22 cellular contexts compared by ENCODE assay signal in genomic region chr3:149605902-149606301, GRCh38. TPM values are rescaled to one million over a fixed set of nuclear protein-coding genes. Genes with fewer than 3 reads are reported as not detected.
DNase-seq lines count a peak whose midpoint lies in the region; ATAC-seq and TF ChIP-seq lines count a peak whose summit lies in the region.
"Had no signal": no experiment of that assay in that cellular context is flagged by ENCODE, and none has a peak within 500 bp of the region (broad histone marks: within the 10 kb centered on the region; RNA-seq: fewer than 3 reads in every experiment).

No MANE protein-coding gene starts in this region.

- no peaks in the 10 kb centered on the region; the same call in 2 of the 3 replicates for H3K36me3 Mint-ChIP-seq in GM23338 (ENCODE audit: low read depth)
- H3K36me3 Mint-ChIP-seq in naive thymus-derived CD8-positive, alpha-beta T cell, result no peaks in the 10 kb centered on the region
- H3K36me3 Mint-ChIP-seq: WTC11 had no signal

- H3K4me2 ChIP-seq in GM23338 (no peak overlapping the region), osteoblast (ENCODE audit: insufficient read depth, low read length) (no peak overlapping the region)
- H3K4me2 ChIP-seq: BLaER1 had no signal

- H3K27me3 ChIP-seq in GM23338 (ENCODE audit: insufficient read depth), result no peaks in the 10 kb centered on the region
- no peaks in the 10 kb centered on the region for H3K27me3 ChIP-seq in RWPE2 (ENCODE audit: insufficient read depth, poor library complexity, severe bottlenecking)
- no peaks in the 10 kb centered on the region for H3K27me3 ChIP-seq in osteoblast (ENCODE audit: insufficient read depth, low read length)
- no peaks in the 10 kb centered on the region for H3K27me3 ChIP-seq in stomach
- H3K27me3 ChIP-seq: BLaER1 had no signal

- H3K79me2 ChIP-seq in GM23338 (replicated peaks; ENCODE audit: insufficient read depth) (peaks cover 79% of the 10 kb centered on the region), osteoblast (ENCODE audit: insufficient read depth, low read length) (peaks cover 93% of the 10 kb centered on the region)

- H3K4me1 ChIP-seq in GM23338 (ENCODE audit: insufficient read depth) (peaks cover 36% of the 10 kb centered on the region), RWPE2 (ENCODE audit: insufficient read depth, poor library complexity, severe bottlenecking) (peaks cover 34% of the 10 kb centered on the region), osteoblast (ENCODE audit: insufficient read depth, low read length) (peaks cover 79% of the 10 kb centered on the region), stomach (peaks cover 12 to 78% (median 51%) of the 10 kb centered on the region in 4 donors)
- H3K4me1 ChIP-seq: parathyroid adenoma had no signal

- intact Hi-C loops in stomach (cut with DNase I; ENCODE audit: low total_unique reads), result no loop called here

- no peaks in the 10 kb centered on the region for H3K9me2 ChIP-seq in GM23338 (ENCODE audit: insufficient read depth)

- ATAC-seq in GM23338 (no peak), RWPE2 (ENCODE audit: low read depth) (peak; percentile 53; the same call in 1 of the 3 replicates), GM18868 (IDR thresholded peaks at IDR 0.05; ENCODE audit: unreplicated experiment) (no peak)
- ATAC-seq in naive thymus-derived CD8-positive, alpha-beta T cell, result no peak
- ATAC-seq: mucosa of descending colon, WTC11 had no signal

- TF ChIP-seq EP300 in stomach (IDR thresholded peaks at IDR 0.05), result no peak

- no peak overlapping the region for H2AFZ ChIP-seq in GM23338
- H2AFZ ChIP-seq in osteoblast (ENCODE audit: low read length), result no peak overlapping the region
- H2AFZ ChIP-seq: parathyroid adenoma had no signal

- POLR2A ChIA-PET in naive thymus-derived CD8-positive, alpha-beta T cell (lab: Charles Lee), result no interaction called here

- TF ChIP-seq CTCF in GM23338 (conservative IDR thresholded peaks at IDR 0.05; ENCODE audit: low read depth in 2 of 2) (no peak), RWPE2 (IDR thresholded peaks at IDR 0.05; ENCODE audit: poor library complexity, severe bottlenecking) (no peak), osteoblast (IDR thresholded peaks at IDR 0.05; ENCODE audit: extremely low read depth, low read depth, low read length) (no peak), stomach (IDR thresholded peaks at IDR 0.05) (no peak)

- H3K4me1 Mint-ChIP-seq in GM23338, result peaks cover 36% of the 10 kb centered on the region
- no peaks in the 10 kb centered on the region for H3K4me1 Mint-ChIP-seq in naive thymus-derived CD8-positive, alpha-beta T cell

- H3K27me3 Mint-ChIP-seq in GM23338 (ENCODE audit: insufficient read depth, low read depth, poor library complexity), result peaks cover 1% of the 10 kb centered on the region
- H3K27me3 Mint-ChIP-seq in naive thymus-derived CD8-positive, alpha-beta T cell, result peaks cover 0 to 4% (median 3%) of the 10 kb centered on the region in 5 donors

- no peak overlapping the region for H3K4me3 ChIP-seq in GM23338
- H3K4me3 ChIP-seq in RWPE2 (ENCODE audit: severe bottlenecking), result no peak overlapping the region
- no peak overlapping the region for H3K4me3 ChIP-seq in osteoblast (ENCODE audit: insufficient read depth, low read length)
- H3K4me3 ChIP-seq in stomach, result no peak overlapping the region
- H3K4me3 ChIP-seq: BLaER1, mucosa of descending colon had no signal

- WGBS in stomach, 5 donors, result 74 to 93% (median 89%) methylated on average over 2 of the region's 2 CpGs

- H3K9me3 ChIP-seq in RWPE2 (ENCODE audit: severe bottlenecking), result no peaks in the 10 kb centered on the region
- no peaks in the 10 kb centered on the region for H3K9me3 ChIP-seq in osteoblast (ENCODE audit: low read depth, low read length)
- H3K9me3 ChIP-seq in stomach, result no peaks in the 10 kb centered on the region
- H3K9me3 ChIP-seq: BLaER1, mucosa of descending colon had no signal

- H3K36me3 ChIP-seq in GM23338 (ENCODE audit: insufficient read depth), result no peaks in the 10 kb centered on the region
- no peaks in the 10 kb centered on the region for H3K36me3 ChIP-seq in RWPE2 (ENCODE audit: low read depth)
- H3K36me3 ChIP-seq in osteoblast (ENCODE audit: insufficient read depth, low read length), result peaks cover 27% of the 10 kb centered on the region
- peaks cover 0 to 6% (median 0%) of the 10 kb centered on the region in 4 donors for H3K36me3 ChIP-seq in stomach
- H3K36me3 ChIP-seq: BLaER1 had no signal

- no peak for DNase-seq in GM23338 (ENCODE audit: low spot score)
- no peak for DNase-seq in RWPE2 (ENCODE audit: low spot score)
- peak; percentile 37 for DNase-seq in fibroblast of gingiva (ENCODE audit: low read depth)
- peak; percentile 27 for DNase-seq in osteoblast (ENCODE audit: insufficient read length, low spot score, missing footprints)
- DNase-seq in naive thymus-derived CD8-positive, alpha-beta T cell, result no peak
- no peak for DNase-seq in stomach
- no peak for DNase-seq in DMS79 treated with DMSO at 0.1 percent for 48 hours (lab: John Stamatoyannopoulos, UW)
- DNase-seq: activated CD8-positive, alpha-beta memory T cell treated with anti-CD3 and anti-CD28 coated beads for 24 hours; aorta; glutamatergic neuron; islet precursor cell; mucosa of descending colon; NCI-H1694 treated with DMSO at 0.1 percent for 48 hours; NCI-H510A treated with DMSO at 0.1 percent for 48 hours; OCI-M1; stimulated activated CD4-positive, alpha-beta T cell treated with anti-CD3 and anti-CD28 coated beads, Interleukin-12 subunit alpha, Interleukin-12 subunit beta, amount 100 ng/mL, for 4 hours; T-helper 1 cell had no signal

- H3K9me3 Mint-ChIP-seq in GM23338, result no peaks in the 10 kb centered on the region
- H3K9me3 Mint-ChIP-seq in naive thymus-derived CD8-positive, alpha-beta T cell, result no peaks in the 10 kb centered on the region
- H3K9me3 Mint-ChIP-seq: stimulated activated naive CD8-positive, alpha-beta T cell treated with anti-CD3 and anti-CD28 coated beads, Interleukin-15, Interleukin-2, amounts not matched to agents 100 ng/mL and 50 ng/mL, for 24 hours; WTC11 had no signal

- H4K20me1 ChIP-seq in GM23338 (replicated peaks; ENCODE audit: insufficient read depth) (peaks cover 3% of the 10 kb centered on the region; the same call in 1 of the 2 replicates), osteoblast (ENCODE audit: insufficient read depth, low read length) (peaks cover 14% of the 10 kb centered on the region)
- H4K20me1 ChIP-seq: BLaER1 had no signal

- no peak overlapping the region for H3K4me3 Mint-ChIP-seq in GM23338
- no peak overlapping the region for H3K4me3 Mint-ChIP-seq in naive thymus-derived CD8-positive, alpha-beta T cell
- H3K4me3 Mint-ChIP-seq: stimulated activated naive CD8-positive, alpha-beta T cell treated with anti-CD3 and anti-CD28 coated beads, Interleukin-15, Interleukin-2, amounts not matched to agents 100 ng/mL and 50 ng/mL, for 24 hours; WTC11 had no signal

- no peak for TF ChIP-seq POLR2A in stomach (IDR thresholded peaks at IDR 0.05)

- no peak overlapping the region for H3K27ac Mint-ChIP-seq in GM23338
- H3K27ac Mint-ChIP-seq in naive thymus-derived CD8-positive, alpha-beta T cell, result no peak overlapping the region
- H3K27ac Mint-ChIP-seq: stimulated activated naive CD8-positive, alpha-beta T cell treated with anti-CD3 and anti-CD28 coated beads, Interleukin-15, Interleukin-2, amounts not matched to agents 100 ng/mL and 50 ng/mL, for 24 hours had no signal

- H3K27ac ChIP-seq in GM23338 (ENCODE audit: low read depth) (peak overlapping the region; percentile 16; the same call in 1 of the 2 replicates), RWPE2 (ENCODE audit: poor library complexity, severe bottlenecking) (no peak overlapping the region), osteoblast (ENCODE audit: low read depth, low read length) (peak overlapping the region; percentile 88), stomach (peak overlapping the region in 1 of 5 donors; percentile 2)
- H3K27ac ChIP-seq: BLaER1, parathyroid adenoma had no signal

- H3F3A ChIP-seq in GM23338 (replicated peaks; ENCODE audit: low read depth), result no peaks in the 10 kb centered on the region

TF ChIP-seq in GM23338, 12 proteins besides CTCF, POLR2A, EP300 and RAD21 (continues in another document):
- TF ChIP-seq EZH2 (IDR thresholded peaks at IDR 0.05; ENCODE audit: low read depth, unreplicated experiment) (no peak), POLR2AphosphoS5 (IDR thresholded peaks at IDR 0.05; ENCODE audit: low read depth) (no peak), REST (IDR thresholded peaks at IDR 0.05; ENCODE audit: unreplicated experiment) (no peak), NANOG (IDR thresholded peaks at IDR 0.05; ENCODE audit: borderline replicate concordance) (no peak), EZH2phosphoT487 (IDR thresholded peaks at IDR 0.05; ENCODE audit: unreplicated experiment) (no peak), STAT1 (IDR thresholded peaks at IDR 0.05; ENCODE audit: unreplicated experiment) (no peak)

RNA-seq across cellular contexts. Expression of gene WWTR1, which starts 51.9 kb away (rescaled TPM):
- 26.2 and 31.1 TPM in 2 replicates for total RNA-seq in GM23338 (2014; rRNA removed; shearing (Covaris generic))
- polyA plus RNA-seq in GM23338 (2016; fragmentation: Nextera tagmentation; extraction: Ambion mirVana) (21.0 and 25.1 TPM in 2 replicates), stomach (10 to 100 TPM; 19.8 to 61.6 (median 51.1) TPM)
- total RNA-seq in osteoblast (79.3 and 84.7 TPM in 2 replicates), stomach (100 to 1,000 TPM in 2 of 5 donors, 10 to 100 TPM in 3; 15.4 to 116 (median 89.4) TPM)
- under 1 TPM; 0.57 to 0.58 TPM for total RNA-seq in naive thymus-derived CD8-positive, alpha-beta T cell
- under 1 TPM; 0.06 to 0.37 (median 0.10) TPM for polyA plus RNA-seq in naive thymus-derived CD8-positive, alpha-beta T cell

Comparison
In these comparisons a context has a peak if more than half of its experiments do, and no peak if none do; other contexts are left out.
1. DNase-seq: peak in fibroblast of gingiva (single experiment) and osteoblast (single experiment); none in GM23338 (single experiment), RWPE2 (single experiment), naive thymus-derived CD8-positive, alpha-beta T cell (0 of 10), stomach (single experiment) and DMS79 treated with DMSO at 0.1 percent for 48 hours (single experiment).
2. RNA of gene WWTR1, which starts 51.9 kb away (total RNA-seq): 15.4 to 116 TPM in stomach, 79.3 to 84.7 TPM in osteoblast and 26.2 to 31.1 TPM in GM23338; 0.57 to 0.58 TPM in naive thymus-derived CD8-positive, alpha-beta T cell; every median in the first group is over 10 times any median in the second.